ENCODE assay signal across 18 cellular contexts in the genomic region with DNA sequence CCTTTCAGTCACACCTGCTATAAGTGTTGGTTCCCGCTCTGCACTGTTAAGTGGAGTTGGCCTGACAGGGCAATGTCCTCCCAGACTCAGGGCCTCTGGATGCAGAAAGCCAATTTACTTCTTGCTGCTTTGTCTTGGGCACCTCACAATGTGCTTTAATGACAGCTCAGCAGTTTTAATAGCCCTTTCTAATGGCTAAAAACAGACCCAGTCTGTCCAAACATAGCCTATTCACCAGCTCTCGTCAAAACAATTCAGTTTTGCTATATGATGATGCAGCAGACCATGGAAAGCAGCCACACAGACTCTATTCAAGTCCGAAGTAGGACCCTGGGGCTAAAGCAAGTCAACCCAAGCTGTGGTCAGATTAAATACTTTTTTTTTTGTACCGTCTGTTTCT.
A peak's percentile ranks its signal among the peaks of the same experiment; 100 is the strongest.
DNase-seq lines count a peak whose midpoint lies in the region; ATAC-seq lines count a peak whose summit lies in the region.
"Had no signal": no experiment of that assay in that cellular context is flagged by ENCODE, and none has a peak within 500 bp of the region (broad histone marks: within the 10 kb centered on the region; RNA-seq: fewer than 3 reads in every experiment).

No MANE protein-coding gene starts in this region.

- DNase-seq in NCI-H748 (lab: John Stamatoyannopoulos, UW; ENCODE audit: unreplicated experiment), result peak; percentile 37
- DNase-seq in NCI-H748 treated with DMSO at 0.1 percent for 48 hours (lab: John Stamatoyannopoulos, UW), result no peak
- peak; percentile 57 for DNase-seq in NCI-H2227 (lab: John Stamatoyannopoulos, UW; ENCODE audit: unreplicated experiment)
- peak; percentile 66 for DNase-seq in epidermal melanocyte (ENCODE audit: insufficient read length, low spot score)
- DNase-seq in retina, result peak; percentile 75
- no peak for DNase-seq in KG1 (lab: John Stamatoyannopoulos, UW)
- DNase-seq in activated CD4-positive, CD25-positive, alpha-beta regulatory T cell treated with anti-CD3 and anti-CD28 coated beads, Interleukin-2, amount 50 U/mL, for 72 hours, result no peak
- DNase-seq: activated CD8-positive, alpha-beta T cell treated with anti-CD3 and anti-CD28 coated beads for 36 hours; activated naive CD8-positive, alpha-beta T cell treated with anti-CD3 and anti-CD28 coated beads for 36 hours; activated T-cell treated with anti-CD3 and anti-CD28 coated beads, Interleukin-2, amount 50 U/mL, for 72 hours; brain microvascular endothelial cell; dermis blood vessel endothelial cell; DMS53; NCI-H2107; NCI-H774; T-helper 1 cell had no signal

- no peak for ATAC-seq in GM19328 (IDR thresholded peaks at IDR 0.05; ENCODE audit: unreplicated experiment)
- ATAC-seq: activated CD8-positive, alpha-beta T cell treated with anti-CD3 and anti-CD28 coated beads for 36 hours; activated T-cell treated with anti-CD3 and anti-CD28 coated beads, Interleukin-2, amount 50 U/mL, for 72 hours; stimulated activated effector memory CD8-positive, alpha-beta T cell treated with anti-CD3 and anti-CD28 coated beads, Interleukin-12 subunit alpha, Interleukin-12 subunit beta, amount 100 ng/mL, for 72 hours had no signal

Comparison
In these comparisons a context has a peak if more than half of its experiments do, and no peak if none do; other contexts are left out.
1. DNase-seq: peak in NCI-H748 (single experiment), NCI-H2227 (single experiment), epidermal melanocyte (single experiment) and retina (single experiment); none in NCI-H748 treated with DMSO at 0.1 percent for 48 hours (single experiment), KG1 (single experiment) and activated CD4-positive, CD25-positive, alpha-beta regulatory T cell treated with anti-CD3 and anti-CD28 coated beads, Interleukin-2, amount 50 U/mL, for 72 hours (single experiment).